In the genomic region with DNA sequence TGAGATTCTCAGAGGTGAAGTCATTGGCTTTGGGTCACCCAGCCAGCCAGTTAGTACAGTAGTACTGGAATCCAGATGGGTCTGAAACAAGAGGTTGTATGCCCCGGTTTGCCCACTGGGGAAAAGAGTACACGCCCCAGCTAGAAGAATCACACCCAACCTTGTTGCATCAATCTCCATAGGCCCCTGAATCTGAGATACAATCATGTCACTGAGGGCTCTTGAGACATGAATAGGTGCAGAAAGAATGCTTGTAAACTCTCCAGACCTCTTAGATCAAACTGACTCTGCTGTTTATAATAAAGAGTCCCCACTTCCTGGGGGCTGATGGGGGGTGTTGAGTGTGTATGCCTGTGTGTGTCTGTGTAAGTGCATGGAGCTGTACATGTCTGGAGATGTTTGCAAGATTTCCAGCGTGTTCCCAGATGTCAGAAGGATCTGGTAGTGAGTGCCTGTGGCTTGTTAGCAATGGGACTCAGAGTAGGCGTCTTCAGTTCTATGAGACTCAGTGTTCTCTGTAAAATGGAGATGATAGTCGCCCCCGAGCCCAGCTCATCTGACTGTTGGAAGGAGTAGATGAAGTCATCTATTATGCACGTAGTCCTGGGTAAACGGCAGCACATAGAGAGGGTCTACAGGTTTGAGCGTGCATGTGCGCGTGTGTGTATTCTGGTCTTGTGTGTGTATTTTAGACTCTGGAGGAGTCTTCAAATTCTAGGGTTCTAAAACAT, we compare ENCODE assay signal across 28 cellular contexts. TPM values are rescaled to one million over a fixed set of nuclear protein-coding genes. Genes with fewer than 3 reads are reported as not detected.
DNase-seq lines count a peak whose midpoint lies in the region; ATAC-seq, FAIRE-seq and TF ChIP-seq lines count a peak whose summit lies in the region.
"Had no signal": no experiment of that assay in that cellular context is flagged by ENCODE, and none has a peak within 500 bp of the region (broad histone marks: within the 10 kb centered on the region; RNA-seq: fewer than 3 reads in every experiment).

No MANE protein-coding gene starts in this region.

- H3K79me2 ChIP-seq in keratinocyte (ENCODE audit: control insufficient read depth, insufficient read depth, low read length), result no peaks in the 10 kb centered on the region
- no peaks in the 10 kb centered on the region for H3K79me2 ChIP-seq in PC-9 (ENCODE audit: low read depth)

- ATAC-seq in left ventricle myocardium superior (no peak), Right ventricle myocardium superior (ENCODE audit: poor library complexity) (no peak), upper lobe of left lung (ENCODE audit: low FRiP score in 2 of 2) (no peak)
- ATAC-seq: A549; left colon; psoas muscle; Right ventricle myocardium inferior; stimulated activated naive CD8-positive, alpha-beta T cell treated with anti-CD3 and anti-CD28 coated beads, Interleukin-15, amount 100 ng/mL, for 72 hours had no signal

- TF ChIP-seq CTCF in bronchial epithelial cell (IDR thresholded peaks at IDR 0.05; ENCODE audit: insufficient read depth, low read length, severe bottlenecking) (no peak), keratinocyte (optimal IDR thresholded peaks at IDR 0.05 in 1 of 3, IDR thresholded peaks at IDR 0.05 in 1 of 3, conservative IDR thresholded peaks at IDR 0.05 in 1 of 3; ENCODE audit: extremely low read depth in 1 of 3, insufficient read depth in 2 of 3, low read length in 3 of 3) (no peak), upper lobe of left lung (IDR thresholded peaks at IDR 0.05) (no peak), PC-9 (conservative IDR thresholded peaks at IDR 0.05) (no peak)

- H3K27ac ChIP-seq in keratinocyte (ENCODE audit: control insufficient read depth, insufficient read depth, low read length), result no peak overlapping the region
- no peak overlapping the region for H3K27ac ChIP-seq in upper lobe of left lung
- no peak overlapping the region for H3K27ac ChIP-seq in PC-9
- H3K27ac ChIP-seq: A549, adrenal gland, psoas muscle, thyroid gland had no signal

- FAIRE-seq in bronchial epithelial cell (lab: Jason Lieb, UNC) (peak; percentile 60), keratinocyte (lab: Jason Lieb, UNC) (peak; percentile 39)
- FAIRE-seq: A549, G401.6 had no signal

- H4K20me1 ChIP-seq in keratinocyte (ENCODE audit: control insufficient read depth, extremely low read depth, insufficient read depth, low read length) (no peaks in the 10 kb centered on the region), PC-9 (ENCODE audit: insufficient read depth) (no peaks in the 10 kb centered on the region)

- no peaks in the 10 kb centered on the region for H3F3A ChIP-seq in PC-9 (ENCODE audit: insufficient read depth, low read depth)

- TF ChIP-seq EP300 in upper lobe of left lung (IDR thresholded peaks at IDR 0.05), result no peak

- intact Hi-C loops in left ventricle myocardium superior (cut with micrococcal nuclease) (no loop called here), Right ventricle myocardium superior (cut with DNase I) (no loop called here), PC-9 (cut with micrococcal nuclease; ENCODE audit: unreplicated experiment) (no loop called here)

- H3K36me3 ChIP-seq in bronchial epithelial cell (ENCODE audit: control insufficient read depth, insufficient read depth, low read length) (peaks cover 6% of the 10 kb centered on the region), keratinocyte (ENCODE audit: control insufficient read depth in 2 of 2, extremely low read depth in 1 of 2, insufficient read depth in 2 of 2, low read length in 2 of 2) (peaks cover 13 to 30% of the 10 kb centered on the region in 2 experiments), upper lobe of left lung (no peaks in the 10 kb centered on the region), PC-9 (ENCODE audit: low read depth) (no peaks in the 10 kb centered on the region)
- H3K36me3 ChIP-seq: adrenal gland, thyroid gland had no signal

- no peaks in the 10 kb centered on the region for H3K9me1 ChIP-seq in keratinocyte (ENCODE audit: control insufficient read depth, extremely low read depth, insufficient read depth, low read length)

- CTCF ChIA-PET in PC-9 (lab: Charles Lee), result no interaction called here

- H3K9me3 ChIP-seq in keratinocyte (ENCODE audit: control insufficient read depth, low read depth, low read length) (no peaks in the 10 kb centered on the region), upper lobe of left lung (no peaks in the 10 kb centered on the region), PC-9 (ENCODE audit: insufficient read depth, low read depth) (no peaks in the 10 kb centered on the region)
- H3K9me3 ChIP-seq: A549, adrenal gland, psoas muscle, thyroid gland had no signal

- 84 to 86% methylated on average over 9 to 11 of the region's 11 CpGs for WGBS in upper lobe of left lung, 2 donors

- DNase-seq in left ventricle myocardium superior (peak; percentile 10), Right ventricle myocardium superior (no peak), bronchial epithelial cell (ENCODE audit: low read depth) (no peak), keratinocyte (ENCODE audit: low read depth, low spot score) (no peak), upper lobe of left lung (no peak), GM03348 (ENCODE audit: low spot score) (no peak), PC-9 (no peak)
- no peak for DNase-seq in stimulated activated CD8-positive, alpha-beta memory T cell treated with anti-CD3 and anti-CD28 coated beads, Interleukin-4, amount 100 ng/mL, for 48 hours
- DNase-seq: activated CD4-positive, alpha-beta T cell treated with anti-CD3 and anti-CD28 coated beads for 4 hours; activated T-cell treated with anti-CD3 and anti-CD28 coated beads, Interleukin-2, amount 50 U/mL, for 48 hours; adrenal gland; CD8-positive, alpha-beta memory T cell; DMS 273 treated with DMSO at 0.1 percent for 48 hours; foreskin melanocyte; KG1; left colon; MM.1S; naive B cell; NCI-H1436 treated with DMSO at 0.1 percent for 48 hours; NCI-H2107; NCI-H446 treated with DMSO at 0.1 percent for 48 hours; NCI-H82; stimulated activated naive CD8-positive, alpha-beta T cell treated with anti-CD3 and anti-CD28 coated beads, Interleukin-15, amount 100 ng/mL, for 72 hours; thyroid gland had no signal

- POLR2A ChIA-PET in PC-9 (lab: Charles Lee; ENCODE audit: unreplicated experiment), result interaction anchor here (0.5 kb wide), 1 partner anchor 27 kb away, joined by 4 read pairs; no protein-coding TSS in a partner anchor

- H3K4me1 ChIP-seq in keratinocyte (ENCODE audit: control insufficient read depth, extremely low read depth, insufficient read depth, low read length) (peaks cover 5% of the 10 kb centered on the region), upper lobe of left lung (peaks cover 0 to 14% (median 2%) of the 10 kb centered on the region in 4 donors), PC-9 (replicated peaks; ENCODE audit: insufficient read depth) (no peaks in the 10 kb centered on the region)
- H3K4me1 ChIP-seq: thyroid gland had no signal

- H2AFZ ChIP-seq in keratinocyte (ENCODE audit: control insufficient read depth, low read length) (no peak overlapping the region), PC-9 (no peak overlapping the region)

- H3K9me2 ChIP-seq in PC-9 (ENCODE audit: insufficient read depth), result no peaks in the 10 kb centered on the region

- TF ChIP-seq POLR2A in upper lobe of left lung (IDR thresholded peaks at IDR 0.05), result no peak

- H3K4me2 ChIP-seq in keratinocyte (ENCODE audit: control insufficient read depth, extremely low read depth, insufficient read depth, low read depth, low read length), result no peak overlapping the region
- no peak overlapping the region for H3K4me2 ChIP-seq in PC-9
- H3K4me2 ChIP-seq: A549 had no signal

- BruUV-seq in PC-9 (replicated peaks; lab: Mats Ljungman, UMichigan), result no TSS peak

- no peaks in the 10 kb centered on the region for H3K27me3 ChIP-seq in bronchial epithelial cell (ENCODE audit: control insufficient read depth, insufficient read depth, low read length)
- no peaks in the 10 kb centered on the region for H3K27me3 ChIP-seq in keratinocyte (ENCODE audit: control insufficient read depth, extremely low read depth, insufficient read depth, low read length)
- H3K27me3 ChIP-seq in upper lobe of left lung, result no peaks in the 10 kb centered on the region
- peaks cover 6% of the 10 kb centered on the region for H3K27me3 ChIP-seq in PC-9 (ENCODE audit: insufficient read depth, low read depth)
- H3K27me3 ChIP-seq: adrenal gland, thyroid gland had no signal

- H3K9ac ChIP-seq in keratinocyte (ENCODE audit: control insufficient read depth, extremely low read depth, insufficient read depth, low read length), result no peak overlapping the region

- no peak overlapping the region for H3K4me3 ChIP-seq in bronchial epithelial cell (ENCODE audit: low read depth, low read length)
- no peak overlapping the region for H3K4me3 ChIP-seq in keratinocyte (ENCODE audit: control insufficient read depth in 2 of 3, extremely low read depth in 1 of 3, insufficient read depth in 2 of 3, low read depth in 1 of 3, low read length in 3 of 3)
- no peak overlapping the region for H3K4me3 ChIP-seq in upper lobe of left lung
- no peak overlapping the region for H3K4me3 ChIP-seq in PC-9
- H3K4me3 ChIP-seq: A549, adrenal gland, psoas muscle, thyroid gland had no signal

- dilution Hi-C loops in keratinocyte (cut with MboI; ENCODE audit: extremely low pct_ligation_motif_present, low sequenced_read_pairs), result no loop called here

RNA-seq across cellular contexts. Expression of gene COL27A1, which starts 48.2 kb away (rescaled TPM):
- 11.0 TPM for total RNA-seq in left ventricle myocardium superior
- total RNA-seq in Right ventricle myocardium superior, result 8.0 TPM
- total RNA-seq in bronchial epithelial cell, result 1.3 and 2.2 TPM in 2 replicates
- polyA plus RNA-seq in keratinocyte, result 10.1 to 24.1 TPM (median 14.0 TPM) in 3 replicates
- polyA plus RNA-seq in keratinocyte (2011; ENCODE audit: low read depth), result 4.0 TPM
- 3.2 and 6.3 TPM in 2 replicates for polyA plus RNA-seq in keratinocyte (2011; cell fraction: cytosol; rRNA removed)
- 74.7 and 104 TPM in 2 replicates for polyA plus RNA-seq in keratinocyte (2011; cell fraction: nucleus; rRNA removed)
- polyA plus RNA-seq in keratinocyte (2012; ENCODE audit: low replicate concordance), result 7.7 and 9.2 TPM in 2 replicates
- polyA minus RNA-seq in keratinocyte, result 21.0 to 31.0 TPM (median 23.4 TPM) in 3 replicates
- 6.7 TPM for polyA minus RNA-seq in keratinocyte (2011; cell fraction: cytosol; rRNA and poly(A)+ RNA removed)
- polyA minus RNA-seq in keratinocyte (2011; cell fraction: nucleus; rRNA and poly(A)+ RNA removed), result 37.9 and 45.1 TPM in 2 replicates
- 10 to 100 TPM in 3 of 6 donors, 1 to 10 TPM in 3; 4.0 to 55.5 (median 9.2) TPM for total RNA-seq in upper lobe of left lung
- 0.39 and 0.83 TPM in 2 replicates for total RNA-seq in PC-9 (2021)
- polyA plus RNA-seq: CD8-positive, alpha-beta memory T cell had no signal
